Comparison of ENCODE assay signal across 8 cellular contexts in the genomic region with DNA sequence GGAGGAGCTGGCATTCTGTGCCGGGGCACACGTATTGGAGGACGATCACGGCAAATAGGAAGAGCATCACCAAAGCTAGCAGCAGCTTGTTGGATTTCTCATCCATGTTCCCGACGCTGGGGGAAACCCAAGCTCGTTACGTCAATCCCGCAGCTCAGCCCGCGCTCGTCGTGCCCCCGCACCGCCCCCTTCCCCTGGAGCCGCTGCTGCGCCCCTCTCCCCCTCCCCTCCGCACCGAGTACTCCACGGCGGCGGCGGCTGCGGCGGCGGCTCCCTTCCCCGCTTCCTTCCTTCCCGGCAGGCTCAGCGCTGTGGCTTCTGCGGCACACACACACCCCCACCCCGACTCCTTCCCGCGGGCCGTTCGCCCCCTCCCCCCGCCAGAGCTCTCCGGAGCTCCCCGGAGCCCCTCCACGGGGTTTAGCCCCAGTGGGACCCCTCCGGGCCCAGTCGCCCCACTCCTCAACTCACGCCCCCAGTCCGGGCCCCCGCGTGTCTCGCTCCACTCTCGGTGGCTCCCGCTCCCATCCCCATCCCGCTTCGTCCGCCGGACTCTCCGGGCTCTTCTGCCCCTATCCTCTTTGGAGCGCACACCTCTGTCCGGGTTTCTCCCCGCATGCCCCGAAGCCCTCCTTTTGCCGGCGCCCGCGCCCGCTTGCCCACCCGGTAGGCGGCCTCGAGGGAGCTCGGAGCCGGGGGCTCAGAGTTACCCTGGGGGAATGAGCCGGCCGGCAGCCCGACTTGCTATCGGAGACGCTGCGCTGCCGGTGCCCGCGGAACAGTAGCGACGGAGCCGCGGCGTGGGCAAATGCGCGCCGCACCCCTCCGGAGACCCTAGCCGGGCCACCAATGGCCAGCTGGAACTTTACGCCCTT. TPM values are rescaled to one million over a fixed set of nuclear protein-coding genes. Genes with fewer than 3 reads are reported as not detected.
A peak's percentile ranks its signal among the peaks of the same experiment; 100 is the strongest.
DNase-seq lines count a peak whose midpoint lies in the region; ATAC-seq, FAIRE-seq and TF ChIP-seq lines count a peak whose summit lies in the region.

No MANE protein-coding gene starts in this region.

- no peaks in the 10 kb centered on the region for H4K20me1 ChIP-seq in IMR-90 (ENCODE audit: insufficient read depth, low read length)

- no peak overlapping the region for H3K56ac ChIP-seq in IMR-90 (ENCODE audit: extremely low read depth, insufficient read depth, low read length)

- H4K8ac ChIP-seq in IMR-90 (ENCODE audit: low read depth in 2 of 2, low read length in 2 of 2) = no peak overlapping the region

- H3K4me1 ChIP-seq in A673 (ENCODE audit: insufficient read depth, low read length, poor library complexity, severe bottlenecking) = peaks cover 3% of the 10 kb centered on the region
- no peaks in the 10 kb centered on the region for H3K4me1 ChIP-seq in IMR-90 (ENCODE audit: control insufficient read depth, insufficient read depth, low read length)
- peaks cover 4% of the 10 kb centered on the region for H3K4me1 ChIP-seq in mucosa of descending colon (ENCODE audit: low read depth)

- no peaks in the 10 kb centered on the region for H3K9me3 ChIP-seq in A673 (ENCODE audit: low read depth, low read length, poor library complexity, severe bottlenecking)
- peaks cover 5% of the 10 kb centered on the region; the same call in 1 of the 2 replicates for H3K9me3 ChIP-seq in IMR-90 (ENCODE audit: control insufficient read depth, insufficient read depth, low read length)
- no peaks in the 10 kb centered on the region for H3K9me3 ChIP-seq in mucosa of descending colon

- H3K27ac ChIP-seq in A673 (ENCODE audit: low read depth, low read length, poor library complexity, severe bottlenecking) (no peak overlapping the region), IMR-90 (ENCODE audit: insufficient read depth, low read length) (no peak overlapping the region)

- FAIRE-seq in RCC 7860 (lab: Jason Lieb, UNC) = no peak

- H3K27ac Mint-ChIP-seq in central memory CD8-positive, alpha-beta T cell (ENCODE audit: low read depth) = no peak overlapping the region

- H3K27me3 Mint-ChIP-seq in central memory CD8-positive, alpha-beta T cell = peaks cover 20% of the 10 kb centered on the region

- TF ChIP-seq CTCF in A673 (conservative IDR thresholded peaks at IDR 0.05; ENCODE audit: low read depth, low read length) (no peak), IMR-90 (conservative IDR thresholded peaks at IDR 0.05; ENCODE audit: low read depth, low read length) (no peak), mucosa of descending colon (IDR thresholded peaks at IDR 0.05) (no peak)

- no peak overlapping the region for H2BK15ac ChIP-seq in IMR-90 (ENCODE audit: low read depth, low read length)

- ATAC-seq in IMR-90 (ENCODE audit: low read depth) = no peak
- ATAC-seq in central memory CD8-positive, alpha-beta T cell (replicated peaks; ENCODE audit: extremely low read depth, poor library complexity, severe bottlenecking) = no peak
- peak; percentile 45 for ATAC-seq in mucosa of descending colon
- ATAC-seq in HG02885 (IDR thresholded peaks at IDR 0.05; ENCODE audit: poor library complexity, unreplicated experiment) = no peak

- BruUV-seq in A673 (replicated peaks; lab: Mats Ljungman, UMichigan) (no TSS peak), IMR-90 (replicated peaks; lab: Mats Ljungman, UMichigan) (no TSS peak)

- POLR2A ChIA-PET in A673 (lab: Charles Lee; ENCODE audit: low non-redundant PET) = no interaction called here
- POLR2A ChIA-PET in IMR-90 (lab: Charles Lee; ENCODE audit: unreplicated experiment) = no interaction called here

- peak overlapping the region; percentile 24 for H2AK9ac ChIP-seq in IMR-90 (replicated peaks; ENCODE audit: low read depth, low read length, poor library complexity)

- H2BK120ac ChIP-seq in IMR-90 (ENCODE audit: low read depth, low read length) = no peak overlapping the region

- no peak for TF ChIP-seq RAD21 in IMR-90 (IDR thresholded peaks at IDR 0.05; ENCODE audit: low read length)

- dilution Hi-C loops in IMR-90 (cut with HindIII; ENCODE audit: low sequenced_read_pairs, unreplicated experiment) = no loop called here

- H2AK5ac ChIP-seq in IMR-90 (ENCODE audit: low read depth, low read length) = no peak overlapping the region

- H3K4me3 ChIP-seq in A673 (ENCODE audit: low read depth, low read length, poor library complexity, severe bottlenecking) (peak overlapping the region; percentile 48), IMR-90 (ENCODE audit: insufficient read depth, low read depth, low read length) (no peak overlapping the region), mucosa of descending colon (no peak overlapping the region)

- 38% methylated on average over 55 of the region's 87 CpGs; no CpG with 5 or more reads in 1 of the 2 experiments for WGBS in IMR-90 (ENCODE audit: extremely low coverage in 2 of 2, insufficient read length in 1 of 2), 2 experiments

- H3K4me2 ChIP-seq in IMR-90 (ENCODE audit: low read depth, low read length) = no peak overlapping the region

- H2AFZ ChIP-seq in IMR-90 (replicated peaks; ENCODE audit: low read length, poor library complexity) = no peak overlapping the region

- H3K27me3 ChIP-seq in A673 (replicated peaks; ENCODE audit: insufficient read depth, low read depth, low read length, poor library complexity) = peaks cover 41% of the 10 kb centered on the region
- H3K27me3 ChIP-seq in IMR-90 (ENCODE audit: control insufficient read depth, insufficient read depth, low read length) = peaks cover 18% of the 10 kb centered on the region; the same call in 1 of the 2 replicates

- DNase-seq in A673 (ENCODE audit: low spot score) (peak; percentile 43), IMR-90 (no peak), mucosa of descending colon (peak in 2 of 3 donors; percentile 28 to 40), RCC 7860 (ENCODE audit: low spot score) (no peak), OCI-M1 (lab: John Stamatoyannopoulos, UW) (no peak), DMS153 (lab: John Stamatoyannopoulos, UW) (no peak)
- no peak for DNase-seq in central memory CD8-positive, alpha-beta T cell (ENCODE audit: low spot score in 2 of 2)

- H4K5ac ChIP-seq in IMR-90 (ENCODE audit: low read depth, low read length) = no peak overlapping the region

- no peaks in the 10 kb centered on the region for H3K36me3 Mint-ChIP-seq in central memory CD8-positive, alpha-beta T cell (ENCODE audit: insufficient read depth)

- no peak overlapping the region for H3K14ac ChIP-seq in IMR-90 (replicated peaks; ENCODE audit: low read depth, low read length)

- H2BK5ac ChIP-seq in IMR-90 (ENCODE audit: low read depth, low read length, poor library complexity, severe bottlenecking) = no peak overlapping the region

- no peaks in the 10 kb centered on the region for H3K9me3 Mint-ChIP-seq in central memory CD8-positive, alpha-beta T cell

- no peak overlapping the region for H3K23ac ChIP-seq in IMR-90 (ENCODE audit: low read depth, low read length)

- no peak overlapping the region for H3K9ac ChIP-seq in IMR-90 (ENCODE audit: low read depth, low read length)

- H3K4ac ChIP-seq in IMR-90 (ENCODE audit: low read depth, low read length) = no peak overlapping the region

- H2BK20ac ChIP-seq in IMR-90 (ENCODE audit: low read depth, low read length) = no peak overlapping the region

- H3K18ac ChIP-seq in IMR-90 (ENCODE audit: low read depth, low read length) = no peak overlapping the region

- intact Hi-C loops in A673 (cut with micrococcal nuclease; ENCODE audit: unreplicated experiment) (loop anchor here (2.0 kb wide), 1 partner anchor 215 kb away; no protein-coding TSS in a partner anchor), IMR-90 (cut with micrococcal nuclease) (no loop called here), mucosa of descending colon (cut with DNase I, micrococcal nuclease) (no loop called here)

- peak overlapping the region; percentile 14 for H3K4me3 Mint-ChIP-seq in central memory CD8-positive, alpha-beta T cell

- H3K79me1 ChIP-seq in IMR-90 (ENCODE audit: low read depth in 1 of 2, low read length in 2 of 2) = no peaks in the 10 kb centered on the region

- no peak overlapping the region for H4K91ac ChIP-seq in IMR-90 (ENCODE audit: insufficient read depth, low read depth, low read length)

- no peak for TF ChIP-seq POLR2A in IMR-90 (IDR thresholded peaks at IDR 0.05; ENCODE audit: low read depth, low read length)

- CTCF ChIA-PET in A673 (lab: Charles Lee) (no interaction called here), IMR-90 (lab: Yijun Ruan, JAX) (no interaction called here)

- H3K36me3 ChIP-seq in A673 (ENCODE audit: insufficient read depth, low read length, poor library complexity, severe bottlenecking) (no peaks in the 10 kb centered on the region), IMR-90 (ENCODE audit: control insufficient read depth, insufficient read depth, low read length) (no peaks in the 10 kb centered on the region), mucosa of descending colon (ENCODE audit: low read depth) (no peaks in the 10 kb centered on the region)

- H3K9me1 ChIP-seq in IMR-90 (ENCODE audit: insufficient read depth, low read length) = no peaks in the 10 kb centered on the region

- H3K4me1 Mint-ChIP-seq in central memory CD8-positive, alpha-beta T cell = no peaks in the 10 kb centered on the region

- in situ Hi-C loops in IMR-90 (cut with MboI; ENCODE audit: low sequenced_read_pairs) = no loop called here

TF ChIP-seq in IMR-90, 13 proteins besides CTCF, POLR2A, EP300 and RAD21 (continues in another document):
- no peak for TF ChIP-seq BHLHE40 (IDR thresholded peaks at IDR 0.05; ENCODE audit: low read depth, low read length)
- TF ChIP-seq MAFK (IDR thresholded peaks at IDR 0.05; ENCODE audit: low read depth, low read length) = no peak
- no peak for TF ChIP-seq MAZ (IDR thresholded peaks at IDR 0.05; ENCODE audit: borderline replicate concordance, low read depth, low read length)
- TF ChIP-seq RCOR1 (IDR thresholded peaks at IDR 0.05; ENCODE audit: insufficient replicate concordance, low read length) = no peak
- TF ChIP-seq CEBPB (IDR thresholded peaks at IDR 0.05; ENCODE audit: low read depth, low read length) = no peak
- no peak for TF ChIP-seq NFE2L2 (IDR thresholded peaks at IDR 0.05; ENCODE audit: low read depth, low read length)
- TF ChIP-seq FOS (IDR thresholded peaks at IDR 0.05; ENCODE audit: low read depth, low read length) = no peak
- no peak for TF ChIP-seq RFX5 (IDR thresholded peaks at IDR 0.05; ENCODE audit: low read depth, low read length)
- TF ChIP-seq SMC3 (IDR thresholded peaks at IDR 0.05; ENCODE audit: low read depth, low read length) = no peak

RNA-seq across cellular contexts. Expression of a gene that starts 1.0 kb away (rescaled TPM):
- 5.4 and 6.9 TPM in 2 replicates for total RNA-seq in A673 (2021)
- not detected in 2 replicates for total RNA-seq in IMR-90 (2012; rRNA removed)
- not detected in 2 replicates for polyA plus RNA-seq in IMR-90 (2012; rRNA removed)
- not detected in 2 replicates for polyA plus RNA-seq in IMR-90 (2012; cell fraction: cytosol; rRNA removed)
- polyA plus RNA-seq in IMR-90 (2012; cell fraction: nucleus; rRNA removed; ENCODE audit: low replicate concordance) = not detected in 2 replicates
- 1 to 10 TPM in 1 of 3 donors, under 1 TPM in 2; 0.38 to 1.5 (median 0.52) TPM for total RNA-seq in mucosa of descending colon

Comparison
In these comparisons a context has a peak if more than half of its experiments do, and no peak if none do; other contexts are left out.
1. DNase-seq: peak in A673 (single experiment) and mucosa of descending colon (2 of 3); none in IMR-90 (single experiment), central memory CD8-positive, alpha-beta T cell (0 of 2), RCC 7860 (single experiment), OCI-M1 (single experiment) and DMS153 (single experiment).